In genomic region chr19:2150794-2151338, GRCh38 we compare ENCODE assay signal across 6 cellular contexts. TPM values are rescaled to one million over a fixed set of nuclear protein-coding genes. Genes with fewer than 3 reads are reported as not detected.
A peak's percentile ranks its signal among the peaks of the same experiment; 100 is the strongest.
DNase-seq lines count a peak whose midpoint lies in the region; ATAC-seq, FAIRE-seq and TF ChIP-seq lines count a peak whose summit lies in the region.

No MANE protein-coding gene starts in this region.

- no peaks in the 10 kb centered on the region for H3K9me3 ChIP-seq in pancreas

- FAIRE-seq in pancreas (lab: Jason Lieb, UNC) = no peak

- H3K4me3 ChIP-seq in coronary artery (peak overlapping the region; percentile 93), pancreas (peak overlapping the region; percentile 86 to 99 (median 96))

- TF ChIP-seq CTCF in coronary artery (IDR thresholded peaks at IDR 0.05) = no peak
- no peak for TF ChIP-seq CTCF in pancreas (IDR thresholded peaks at IDR 0.05)

- WGBS in pancreas, 2 donors = 0 to 1% methylated on average over 26 to 36 of the region's 36 CpGs

- intact Hi-C loops in pancreas (cut with DNase I) = loop anchor here in 1 of 3 donors (10.0 kb wide), 1 partner anchor 84 kb away; the partner anchor contains the start of genes PLEKHJ1 and SF3A2

- H3K36me3 ChIP-seq in pancreas = no peaks in the 10 kb centered on the region

- DNase-seq in coronary artery (ENCODE audit: low spot score) = no peak
- DNase-seq in pancreas = peak in 5 of 6 donors; percentile 30 to 86 (median 67)
- no peak for DNase-seq in NCI-H187 (lab: John Stamatoyannopoulos, UW)
- no peak for DNase-seq in middle frontal gyrus (ENCODE audit: extremely low spot score, low spot score)

- H3K27ac ChIP-seq in coronary artery (peak overlapping the region; percentile 70 to 94), pancreas (peak overlapping the region; percentile 53 to 76 (median 68))

- no peaks in the 10 kb centered on the region for H3K27me3 ChIP-seq in pancreas

- peaks cover 0 to 21% (median 7%) of the 10 kb centered on the region in 3 donors for H3K4me1 ChIP-seq in pancreas

- peak; percentile 20 for ATAC-seq in GM18907 (IDR thresholded peaks at IDR 0.05; ENCODE audit: unreplicated experiment)
- ATAC-seq in HG03575 (IDR thresholded peaks at IDR 0.05; ENCODE audit: extremely low read depth, insufficient number of reproducible peaks, low FRiP score, unreplicated experiment) = peak; percentile 8
- ATAC-seq in pancreas = no peak

RNA-seq across cellular contexts. Expression of gene AP3D1, which starts 0.5 kb away (rescaled TPM):
- 100 to 1,000 TPM in 1 of 6 donors, 10 to 100 TPM in 5; 75.2 to 105 (median 83.9) TPM for total RNA-seq in pancreas
- 100 to 1,000 TPM in 1 of 2 donors, 10 to 100 TPM in 1; 88.3 to 102 TPM for polyA plus RNA-seq in pancreas

RNA-seq across cellular contexts. Expression of gene DOT1L, which starts 12.9 kb away (rescaled TPM):
- total RNA-seq in pancreas = 10 to 100 TPM; 11.7 to 20.4 (median 14.5) TPM
- polyA plus RNA-seq in pancreas = 10 to 100 TPM; 14.4 to 34.4 TPM

RNA-seq across cellular contexts. Expression of gene IZUMO4, which starts 54.2 kb away (rescaled TPM):
- total RNA-seq in pancreas = 10 to 100 TPM in 1 of 6 donors, 1 to 10 TPM in 5; 5.2 to 10.5 (median 7.0) TPM
- 10 to 100 TPM; 32.8 to 42.2 TPM for polyA plus RNA-seq in pancreas

RNA-seq across cellular contexts. Expression of gene MOB3A, which starts 54.7 kb away (rescaled TPM):
- total RNA-seq in pancreas = 10 to 100 TPM; 14.5 to 26.0 (median 17.4) TPM
- polyA plus RNA-seq in pancreas = 10 to 100 TPM in 1 of 2 donors, 1 to 10 TPM in 1; 9.2 to 11.1 TPM

Comparison
In these comparisons a context has a peak if more than half of its experiments do, and no peak if none do; other contexts are left out.
1. ATAC-seq: peak in GM18907 (single experiment) and HG03575 (single experiment); none in pancreas (0 of 4).
2. DNase-seq: peak in pancreas (5 of 6); none in coronary artery (single experiment), NCI-H187 (0 of 2) and middle frontal gyrus (single experiment).